In genomic region chr2:127387655-127388422, GRCh38 we compare ENCODE assay signal across 8 cellular contexts. TPM values are rescaled to one million over a fixed set of nuclear protein-coding genes. Genes with fewer than 3 reads are reported as not detected.
DNase-seq lines count a peak whose midpoint lies in the region; ATAC-seq and TF ChIP-seq lines count a peak whose summit lies in the region.

TSS of gene MAP3K2 (minus strand) at chr2:127387975. CDS start at chr2:127343129, 44,846 bp downstream.

- H3K27ac Mint-ChIP-seq in brain = peak within 1 kb of the TSS; percentile 79 to 97 (median 93)

- ATAC-seq in HG03045 (IDR thresholded peaks at IDR 0.05; ENCODE audit: unreplicated experiment) (peak; percentile 80), gastrocnemius medialis (peak; percentile 82 to 84)

- peak within 1 kb of the TSS; percentile 95 to 98 (median 96) for H3K4me3 Mint-ChIP-seq in brain

- peaks cover 21% of the 10 kb centered on the region for H3K36me3 Mint-ChIP-seq in brain

- peaks cover 0 to 6% (median 2%) of the 10 kb centered on the region in 5 experiments for H3K9me3 Mint-ChIP-seq in brain

- no peaks in the 10 kb centered on the region for H3K27me3 Mint-ChIP-seq in brain

- peak within 1 kb of the TSS; percentile 46 for H3K4me3 ChIP-seq in iPS DF 6.9 (ENCODE audit: low read length)
- peak within 1 kb of the TSS; percentile 77 to 97 (median 94) for H3K4me3 ChIP-seq in gastrocnemius medialis

- in situ Hi-C loops in gastrocnemius medialis (cut with MboI; ENCODE audit: low sequenced_read_pairs in 4 of 4) = loop anchor here in 1 of 4 donors (25.0 kb wide), 1 partner anchor 301 kb away; no protein-coding TSS in a partner anchor

- intact Hi-C loops in gastrocnemius medialis (cut with DNase I; ENCODE audit: low total_unique reads) = loop anchor here (1.0 to 10.0 kb wide), 5 partner anchors 19 to 323 kb away; partner anchors contain the start of genes IWS1 and SFT2D3

- H3K27me3 ChIP-seq in iPS DF 6.9 (ENCODE audit: control insufficient read depth, insufficient read depth, low read length) (no peaks in the 10 kb centered on the region), gastrocnemius medialis (no peaks in the 10 kb centered on the region)

- TF ChIP-seq POLR2A in gastrocnemius medialis (IDR thresholded peaks at IDR 0.05) = peak; percentile 97 to 99

- H3K4me1 Mint-ChIP-seq in brain = peaks cover 56% of the 10 kb centered on the region

- H3K9me3 ChIP-seq in iPS DF 6.9 (ENCODE audit: control insufficient read depth, insufficient read depth, low read length) = no peaks in the 10 kb centered on the region
- no peaks in the 10 kb centered on the region for H3K9me3 ChIP-seq in gastrocnemius medialis

- peak; percentile 80 for DNase-seq in SIG-M5 treated with dmso at 0.1 percent for 504 hours (lab: John Stamatoyannopoulos, UW; ENCODE audit: unreplicated experiment)
- no peak for DNase-seq in SIG-M5 (lab: John Stamatoyannopoulos, UW)
- DNase-seq in NCI-H2107 treated with DMSO at 0.1 percent for 48 hours (lab: John Stamatoyannopoulos, UW; ENCODE audit: unreplicated experiment) = peak; percentile 60
- peak; percentile 97 for DNase-seq in UCSD-AML1 (lab: John Stamatoyannopoulos, UW; ENCODE audit: unreplicated experiment)
- DNase-seq in iPS DF 6.9 (ENCODE audit: low read depth, low spot score) = no peak
- peak; percentile 94 to 98 for DNase-seq in gastrocnemius medialis

- no peak within 1 kb of the TSS for H3K27ac ChIP-seq in iPS DF 6.9 (ENCODE audit: low read length)
- H3K27ac ChIP-seq in gastrocnemius medialis = peak within 1 kb of the TSS; percentile 99 to 100 (median 100)

- H3K36me3 ChIP-seq in iPS DF 6.9 (ENCODE audit: control insufficient read depth, insufficient read depth, low read length) = no peaks in the 10 kb centered on the region
- no peaks in the 10 kb centered on the region for H3K36me3 ChIP-seq in gastrocnemius medialis

- TF ChIP-seq CTCF in brain (conservative IDR thresholded peaks at IDR 0.05) = no peak
- TF ChIP-seq CTCF in gastrocnemius medialis (IDR thresholded peaks at IDR 0.05 in 4 of 5, conservative IDR thresholded peaks at IDR 0.05 in 1 of 5) = peak in 1 of 5 experiments; percentile 11

- H3K4me1 ChIP-seq in iPS DF 6.9 (ENCODE audit: control insufficient read depth, insufficient read depth, low read length) (peaks cover 1% of the 10 kb centered on the region; the same call in 1 of the 2 replicates), gastrocnemius medialis (peaks cover 35 to 40% of the 10 kb centered on the region in 2 donors)

- no CpG with 5 or more reads among the region's 100 CpGs for WGBS in iPS DF 6.9 (ENCODE audit: insufficient coverage, insufficient read length)

RNA-seq across cellular contexts. Expression of gene MAP3K2, which starts in this region (rescaled TPM):
- polyA plus RNA-seq in brain (ENCODE audit: insufficient read depth, low read depth, low replicate concordance) = 3.3 TPM
- total RNA-seq in gastrocnemius medialis = 10 to 100 TPM; 33.8 to 46.4 (median 39.4) TPM

Comparison
In these comparisons a context has a peak if more than half of its experiments do, and no peak if none do; other contexts are left out.
1. DNase-seq: peak in SIG-M5 treated with dmso at 0.1 percent for 504 hours (single experiment), NCI-H2107 treated with DMSO at 0.1 percent for 48 hours (single experiment), UCSD-AML1 (single experiment) and gastrocnemius medialis (2 of 2); none in SIG-M5 (single experiment) and iPS DF 6.9 (single experiment).